In the genomic region with DNA sequence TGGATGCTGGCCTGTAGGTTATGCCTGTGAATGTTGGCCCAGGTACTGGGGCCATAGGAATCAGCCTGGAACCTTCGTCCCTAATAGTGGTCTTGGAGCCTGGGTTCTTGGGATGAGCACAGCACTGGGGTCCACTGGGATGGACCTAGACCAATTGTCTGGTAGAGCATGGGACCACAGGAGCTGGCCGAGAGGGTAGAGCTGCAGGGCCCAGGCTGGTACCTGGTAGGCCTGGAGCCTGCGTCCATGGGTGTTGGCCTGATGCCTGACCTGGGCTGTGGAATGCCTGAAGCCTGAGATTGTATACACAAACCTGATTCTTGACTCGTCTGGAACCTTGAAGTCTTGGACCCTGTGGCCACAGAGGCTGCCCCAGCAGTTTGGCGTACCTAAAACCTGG, we compare ENCODE assay signal across 10 cellular contexts. TPM values are rescaled to one million over a fixed set of nuclear protein-coding genes. Genes with fewer than 3 reads are reported as not detected.
"Had no signal": no experiment of that assay in that cellular context is flagged by ENCODE, and none has a peak within 500 bp of the region (broad histone marks: within the 10 kb centered on the region; RNA-seq: fewer than 3 reads in every experiment).

No MANE protein-coding gene starts in this region.

- DNase-seq: GM23248, GOT3, H7, H9, HCEC 1CT, HFFc6 had no signal

- ATAC-seq: GM23338, HCT116 had no signal

- H3K4me1 ChIP-seq: HAP-1 had no signal

- H3K4me1 Mint-ChIP-seq: GM23338, H9 had no signal

- H3K4me3 Mint-ChIP-seq: GM23338, H9, HFFc6 had no signal

- H3K9me3 ChIP-seq: HAP-1 had no signal

- H3K27ac ChIP-seq: GM23248 had no signal

- H3K4me3 ChIP-seq: GM23248, GM23338, HAP-1 had no signal

- H3K36me3 ChIP-seq: HAP-1 had no signal

RNA-seq across cellular contexts. Expression of a gene that starts 48.9 kb away (rescaled TPM):
- total RNA-seq: GM23248, GM23338, H1, H7, H9 had no signal
- polyA plus RNA-seq: GM23248, GM23338, H1 had no signal
